In genomic region chr4:112378858-112379257, GRCh38 we compare ENCODE assay signal across 2 cellular contexts.
TF ChIP-seq lines count a peak whose summit lies in the region.

No MANE protein-coding gene starts in this region.

TF ChIP-seq in H1, 55 proteins besides CTCF, POLR2A, EP300 and RAD21:
- TF ChIP-seq MAX (IDR thresholded peaks at IDR 0.05), result 0 out of 2 replicates have a peak, but pooled peaks have one; percentile 17
- peak; percentile 68 for TF ChIP-seq NANOG (IDR thresholded peaks at IDR 0.05; ENCODE audit: insufficient read depth, low read depth, low read length, poor library complexity, severe bottlenecking)
- no peak for TF ChIP-seq RFX5 (IDR thresholded peaks at IDR 0.05; ENCODE audit: borderline replicate concordance, low read depth, low read length)

TF ChIP-seq in neural cell, 6 proteins besides CTCF, POLR2A, EP300 and RAD21:
- no peak for TF ChIP-seq SMC3 (conservative IDR thresholded peaks at IDR 0.05; ENCODE audit: poor library complexity)
- no peak for TF ChIP-seq POLR2AphosphoS5 (IDR thresholded peaks at IDR 0.05)
- no peak for TF ChIP-seq TAF1 (IDR thresholded peaks at IDR 0.05; ENCODE audit: low read depth)
- TF ChIP-seq MXI1 (conservative IDR thresholded peaks at IDR 0.05; ENCODE audit: poor library complexity, severe bottlenecking), result no peak
- no peak for TF ChIP-seq REST (IDR thresholded peaks at IDR 0.05; ENCODE audit: borderline replicate concordance)
- no peak for TF ChIP-seq EZH2 (IDR thresholded peaks at IDR 0.05; ENCODE audit: borderline replicate concordance, insufficient read depth, low read length, poor library complexity, severe bottlenecking)
